In the genomic region with DNA sequence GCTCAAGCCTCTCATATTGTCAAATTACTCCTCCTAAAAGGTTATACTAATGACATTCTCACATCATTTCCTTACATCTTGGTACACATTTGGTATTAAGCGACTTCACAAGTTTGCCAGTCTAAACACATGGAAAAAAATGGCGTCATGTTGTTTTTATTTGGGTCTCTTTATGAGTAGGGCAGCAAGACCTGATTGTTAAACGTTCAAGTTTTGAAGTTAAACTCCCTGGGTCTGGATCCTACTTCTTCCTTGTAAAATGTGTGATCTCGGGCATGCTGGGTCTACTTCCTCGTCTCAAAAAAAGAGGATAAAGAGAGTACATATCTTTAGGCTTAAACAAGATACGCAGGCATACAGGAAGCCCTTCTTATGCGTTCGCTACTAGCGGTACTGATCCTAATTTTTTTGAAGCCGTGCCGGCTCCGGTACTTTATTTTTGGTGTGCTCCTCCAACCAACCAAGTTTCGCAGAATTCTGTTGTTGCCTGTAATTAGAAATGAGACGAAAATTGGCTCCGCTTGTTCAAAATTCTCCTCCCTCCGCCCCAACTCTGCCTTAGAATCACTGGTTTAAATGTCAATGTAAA, we compare ENCODE assay signal across 8 cellular contexts. TPM values are rescaled to one million over a fixed set of nuclear protein-coding genes. Genes with fewer than 3 reads are reported as not detected.
A peak's percentile ranks its signal among the peaks of the same experiment; 100 is the strongest.
DNase-seq lines count a peak whose midpoint lies in the region; ATAC-seq and TF ChIP-seq lines count a peak whose summit lies in the region.

No MANE protein-coding gene starts in this region.

- peaks cover 0 to 10% of the 10 kb centered on the region in 2 donors for H3K36me3 Mint-ChIP-seq in naive B cell

- peak overlapping the region; percentile 93 for H3K4me3 ChIP-seq in epithelial cell of proximal tubule (ENCODE audit: low read depth, low read length)

- ATAC-seq in HG03135 (IDR thresholded peaks at IDR 0.05; ENCODE audit: unreplicated experiment), result peak; percentile 19
- peak; percentile 6 to 14 for ATAC-seq in naive B cell (ENCODE audit: low read depth in 2 of 2)
- ATAC-seq in HG03025 (IDR thresholded peaks at IDR 0.05; ENCODE audit: low FRiP score, unreplicated experiment), result no peak

- peak; percentile 24 for DNase-seq in stimulated activated CD4-positive, alpha-beta T cell treated with anti-CD3 and anti-CD28 coated beads, Interleukin-15, amount 100 ng/mL, for 24 hours
- no peak for DNase-seq in stimulated activated CD4-positive, alpha-beta T cell treated with anti-CD3 and anti-CD28 coated beads, Interleukin-4, amount 100 ng/mL, for 4 hours
- peak; percentile 26 for DNase-seq in RPMI7951 (ENCODE audit: low read depth)
- no peak for DNase-seq in epithelial cell of proximal tubule (ENCODE audit: low read depth)
- DNase-seq in naive B cell, result no peak
- DNase-seq in RPMI8226, result no peak

- H3K27me3 Mint-ChIP-seq in naive B cell, result peaks cover 6 to 12% (median 7%) of the 10 kb centered on the region in 3 donors

- no peak overlapping the region for H3K4me3 Mint-ChIP-seq in naive B cell

- no peak overlapping the region for H3K27ac Mint-ChIP-seq in naive B cell

- TF ChIP-seq CTCF in epithelial cell of proximal tubule (conservative IDR thresholded peaks at IDR 0.05; ENCODE audit: low read depth, low read length), result no peak

- H3K9me3 Mint-ChIP-seq in naive B cell, result no peaks in the 10 kb centered on the region

- H3K4me1 Mint-ChIP-seq in naive B cell, result peaks cover 0 to 11% (median 0%) of the 10 kb centered on the region in 3 donors

RNA-seq across cellular contexts. Expression of a gene that starts 0.6 kb away (rescaled TPM):
- total RNA-seq in RPMI7951 (2014; rRNA removed; shearing (Covaris generic)), result 11.8 and 15.0 TPM in 2 replicates
- total RNA-seq in epithelial cell of proximal tubule, result 8.4 and 21.8 TPM in 2 replicates
- 10 to 100 TPM in 3 of 6 donors, 1 to 10 TPM in 3; 6.6 to 21.3 (median 10.7) TPM for polyA plus RNA-seq in naive B cell (ENCODE audit: low read depth in 6 of 6)

RNA-seq across cellular contexts. Expression of a gene that starts 12.5 kb away (rescaled TPM):
- total RNA-seq in RPMI7951 (2014; rRNA removed; shearing (Covaris generic)), result 0.12 TPM in 1 of 2 replicates, not detected in the other
- 0.92 and 1.7 TPM in 2 replicates for total RNA-seq in epithelial cell of proximal tubule
- polyA plus RNA-seq in naive B cell (ENCODE audit: low read depth in 6 of 6), result not detected

RNA-seq across cellular contexts. Expression of a gene that starts 16.7 kb away (rescaled TPM):
- total RNA-seq in RPMI7951 (2014; rRNA removed; shearing (Covaris generic)), result 5.4 and 5.5 TPM in 2 replicates
- 4.2 and 4.7 TPM in 2 replicates for total RNA-seq in epithelial cell of proximal tubule
- 1 to 10 TPM; 1.7 to 4.1 (median 3.2) TPM for polyA plus RNA-seq in naive B cell (ENCODE audit: low read depth in 6 of 6)

Comparison
In these comparisons a context has a peak if more than half of its experiments do, and no peak if none do; other contexts are left out.
1. DNase-seq: peak in stimulated activated CD4-positive, alpha-beta T cell treated with anti-CD3 and anti-CD28 coated beads, Interleukin-15, amount 100 ng/mL, for 24 hours (single experiment) and RPMI7951 (single experiment); none in stimulated activated CD4-positive, alpha-beta T cell treated with anti-CD3 and anti-CD28 coated beads, Interleukin-4, amount 100 ng/mL, for 4 hours (0 of 2), epithelial cell of proximal tubule (single experiment), naive B cell (single experiment) and RPMI8226 (single experiment).